In the genomic region with DNA sequence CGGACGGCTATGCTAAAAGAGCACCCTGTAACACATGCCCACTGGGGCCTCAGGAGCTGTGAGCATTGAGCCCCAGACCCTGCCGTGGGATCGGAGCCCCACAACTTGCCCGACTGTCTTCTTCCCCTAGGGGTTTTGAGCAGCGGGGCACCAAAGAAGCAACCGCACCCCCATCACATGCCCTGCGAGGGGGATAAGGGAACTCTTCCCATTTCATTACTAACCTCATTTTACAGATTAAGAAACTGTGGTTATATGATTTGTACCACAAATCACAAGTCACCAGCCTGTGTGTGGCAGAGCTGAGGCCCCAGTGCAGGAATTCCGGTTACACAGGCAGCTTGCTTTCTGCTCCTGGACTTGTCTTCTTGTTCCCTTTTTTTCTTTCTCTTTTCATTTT, we compare ENCODE assay signal across 19 cellular contexts.
A peak's percentile ranks its signal among the peaks of the same experiment; 100 is the strongest.
DNase-seq lines count a peak whose midpoint lies in the region; ATAC-seq lines count a peak whose summit lies in the region.
"Had no signal": no experiment of that assay in that cellular context is flagged by ENCODE, and none has a peak within 500 bp of the region (broad histone marks: within the 10 kb centered on the region; RNA-seq: fewer than 3 reads in every experiment).

No MANE protein-coding gene starts in this region.

- ATAC-seq in activated naive CD8-positive, alpha-beta T cell treated with anti-CD3 and anti-CD28 coated beads, Interleukin-2, amount 50 U/mL, for 24 hours, result peak; percentile 43
- no peak for ATAC-seq in stimulated activated memory B cell treated with anti-CD40 and anti-IgM and Interleukin-4, amounts not matched to agents 10 μg/mL and 1 μg/mL and 100 μg/mL, for 72 hours
- ATAC-seq in effector memory CD8-positive, alpha-beta T cell (replicated peaks), result no peak
- ATAC-seq in GM18867 (IDR thresholded peaks at IDR 0.05; ENCODE audit: unreplicated experiment), result no peak

- peaks cover 20% of the 10 kb centered on the region for H3K4me1 Mint-ChIP-seq in activated naive CD8-positive, alpha-beta T cell treated with anti-CD3 and anti-CD28 coated beads, Interleukin-2, amount 50 U/mL, for 24 hours
- H3K4me1 Mint-ChIP-seq in stimulated activated memory B cell treated with anti-CD40 and anti-IgM and Interleukin-4, amounts not matched to agents 10 μg/mL and 1 μg/mL and 100 μg/mL, for 72 hours, result peaks cover 15% of the 10 kb centered on the region
- peaks cover 0 to 9% of the 10 kb centered on the region in 2 donors for H3K4me1 Mint-ChIP-seq in effector memory CD8-positive, alpha-beta T cell (ENCODE audit: low read depth in 2 of 2)

- H3K9me3 ChIP-seq in NT2/D1 (ENCODE audit: insufficient read depth, low read length), result no peaks in the 10 kb centered on the region
- H3K9me3 ChIP-seq: prostate gland, testis had no signal

- no peaks in the 10 kb centered on the region for H3K36me3 Mint-ChIP-seq in activated naive CD8-positive, alpha-beta T cell treated with anti-CD3 and anti-CD28 coated beads, Interleukin-2, amount 50 U/mL, for 24 hours (ENCODE audit: low read depth)
- no peaks in the 10 kb centered on the region for H3K36me3 Mint-ChIP-seq in stimulated activated memory B cell treated with anti-CD40 and anti-IgM and Interleukin-4, amounts not matched to agents 10 μg/mL and 1 μg/mL and 100 μg/mL, for 72 hours
- peaks cover 4% of the 10 kb centered on the region for H3K36me3 Mint-ChIP-seq in effector memory CD8-positive, alpha-beta T cell (ENCODE audit: insufficient read depth)

- no peak overlapping the region for H3K4me3 ChIP-seq in NT2/D1 (ENCODE audit: insufficient read length, low read depth)
- H3K4me3 ChIP-seq: prostate gland, skin epidermis, testis had no signal

- no peak overlapping the region for H3K4me3 Mint-ChIP-seq in activated naive CD8-positive, alpha-beta T cell treated with anti-CD3 and anti-CD28 coated beads, Interleukin-2, amount 50 U/mL, for 24 hours
- H3K4me3 Mint-ChIP-seq in stimulated activated memory B cell treated with anti-CD40 and anti-IgM and Interleukin-4, amounts not matched to agents 10 μg/mL and 1 μg/mL and 100 μg/mL, for 72 hours, result peak overlapping the region; percentile 8
- H3K4me3 Mint-ChIP-seq in effector memory CD8-positive, alpha-beta T cell, result no peak overlapping the region
- H3K4me3 Mint-ChIP-seq: nephron progenitor cell had no signal

- H3K9ac ChIP-seq in NT2/D1 (ENCODE audit: insufficient read length, low read depth), result peak overlapping the region; percentile 18

- peaks cover 3% of the 10 kb centered on the region for H3K9me3 Mint-ChIP-seq in activated naive CD8-positive, alpha-beta T cell treated with anti-CD3 and anti-CD28 coated beads, Interleukin-2, amount 50 U/mL, for 24 hours
- peaks cover 5% of the 10 kb centered on the region for H3K9me3 Mint-ChIP-seq in stimulated activated memory B cell treated with anti-CD40 and anti-IgM and Interleukin-4, amounts not matched to agents 10 μg/mL and 1 μg/mL and 100 μg/mL, for 72 hours
- no peaks in the 10 kb centered on the region for H3K9me3 Mint-ChIP-seq in effector memory CD8-positive, alpha-beta T cell

- H3K27me3 ChIP-seq in NT2/D1 (ENCODE audit: insufficient read depth, insufficient read length), result no peaks in the 10 kb centered on the region
- H3K27me3 ChIP-seq: testis had no signal

- peaks cover 8% of the 10 kb centered on the region for H3K4me1 ChIP-seq in NT2/D1 (ENCODE audit: insufficient read depth, insufficient read length)
- H3K4me1 ChIP-seq: prostate gland had no signal

- H3K27me3 Mint-ChIP-seq in activated naive CD8-positive, alpha-beta T cell treated with anti-CD3 and anti-CD28 coated beads, Interleukin-2, amount 50 U/mL, for 24 hours, result peaks cover 7% of the 10 kb centered on the region
- H3K27me3 Mint-ChIP-seq in stimulated activated memory B cell treated with anti-CD40 and anti-IgM and Interleukin-4, amounts not matched to agents 10 μg/mL and 1 μg/mL and 100 μg/mL, for 72 hours, result no peaks in the 10 kb centered on the region
- peaks cover 5 to 9% of the 10 kb centered on the region in 2 donors for H3K27me3 Mint-ChIP-seq in effector memory CD8-positive, alpha-beta T cell

- DNase-seq in SIG-M5 treated with dmso at 0.1 percent for 504 hours (lab: John Stamatoyannopoulos, UW; ENCODE audit: unreplicated experiment) (peak; percentile 78), SIG-M5 (lab: John Stamatoyannopoulos, UW) (no peak), NT2/D1 (ENCODE audit: low read depth, low spot score) (no peak), NCI-H146 treated with DMSO at 0.1 percent for 48 hours (lab: John Stamatoyannopoulos, UW; ENCODE audit: unreplicated experiment) (no peak)
- DNase-seq in activated naive CD8-positive, alpha-beta T cell treated with anti-CD3 and anti-CD28 coated beads, Interleukin-2, amount 50 U/mL, for 24 hours, result no peak
- no peak for DNase-seq in effector memory CD8-positive, alpha-beta T cell
- DNase-seq: activated CD4-positive, alpha-beta T cell treated with anti-CD3 and anti-CD28 coated beads for 4 hours; activated CD8-positive, alpha-beta memory T cell treated with anti-CD3 and anti-CD28 coated beads, Interleukin-2, amount 50 U/mL, for 4 hours; activated gamma-delta T cell treated with Interleukin-2 at 50 U/mL for 16 hours; head of caudate nucleus; NCI-H187; nephron progenitor cell; SHP77; stimulated activated CD4-positive, alpha-beta T cell treated with anti-CD3 and anti-CD28 coated beads, Interleukin-2, amount 100 ng/mL, for 48 hours; testis had no signal

- no peaks in the 10 kb centered on the region for H3K36me3 ChIP-seq in NT2/D1 (ENCODE audit: insufficient read depth, insufficient read length, low read length)
- H3K36me3 ChIP-seq: prostate gland had no signal

- no peak overlapping the region for H3K27ac Mint-ChIP-seq in activated naive CD8-positive, alpha-beta T cell treated with anti-CD3 and anti-CD28 coated beads, Interleukin-2, amount 50 U/mL, for 24 hours
- H3K27ac Mint-ChIP-seq in stimulated activated memory B cell treated with anti-CD40 and anti-IgM and Interleukin-4, amounts not matched to agents 10 μg/mL and 1 μg/mL and 100 μg/mL, for 72 hours, result no peak overlapping the region
- H3K27ac Mint-ChIP-seq in effector memory CD8-positive, alpha-beta T cell, result no peak overlapping the region
- H3K27ac Mint-ChIP-seq: nephron progenitor cell had no signal
